In the genomic region with DNA sequence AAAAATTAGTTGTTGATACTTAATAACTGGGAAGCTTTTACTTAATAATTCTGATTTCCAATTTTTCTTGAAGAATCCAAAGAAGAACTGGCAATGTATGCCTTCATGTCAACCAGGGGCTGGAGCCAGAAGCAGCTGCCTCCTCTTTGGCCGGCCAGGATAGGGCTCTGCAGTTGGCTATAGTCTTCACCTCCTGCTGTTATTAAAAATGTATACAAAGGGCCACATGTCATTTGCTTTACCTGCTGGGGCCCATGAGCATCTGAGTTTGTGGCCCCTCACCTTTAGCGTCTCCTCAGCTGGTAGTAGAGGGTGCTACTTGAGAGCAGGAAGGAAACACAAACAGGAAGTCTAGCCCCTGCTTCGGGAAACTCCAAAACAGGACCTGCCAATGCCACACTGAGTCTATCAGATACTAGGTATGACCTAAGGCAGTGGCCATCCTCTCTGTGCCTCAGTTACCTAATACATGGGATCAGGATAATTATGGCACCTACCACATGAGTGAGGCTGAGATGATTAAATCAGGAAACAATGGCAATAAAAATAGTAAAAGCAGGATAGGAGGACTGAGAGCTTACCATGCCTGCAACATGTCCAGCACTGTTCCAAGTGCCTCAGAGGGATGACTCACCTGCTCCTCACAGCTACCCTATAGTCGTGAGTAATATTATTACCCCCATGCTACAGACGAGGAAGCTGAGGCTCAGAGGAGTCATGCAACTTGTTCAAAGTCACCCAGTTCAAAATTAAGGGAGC, we compare ENCODE assay signal across 1 cellular context.
TF ChIP-seq lines count a peak whose summit lies in the region.

No MANE protein-coding gene starts in this region.

TF ChIP-seq in IMR-90, 13 proteins besides CTCF, POLR2A, EP300 and RAD21:
- TF ChIP-seq, protein P1, sequence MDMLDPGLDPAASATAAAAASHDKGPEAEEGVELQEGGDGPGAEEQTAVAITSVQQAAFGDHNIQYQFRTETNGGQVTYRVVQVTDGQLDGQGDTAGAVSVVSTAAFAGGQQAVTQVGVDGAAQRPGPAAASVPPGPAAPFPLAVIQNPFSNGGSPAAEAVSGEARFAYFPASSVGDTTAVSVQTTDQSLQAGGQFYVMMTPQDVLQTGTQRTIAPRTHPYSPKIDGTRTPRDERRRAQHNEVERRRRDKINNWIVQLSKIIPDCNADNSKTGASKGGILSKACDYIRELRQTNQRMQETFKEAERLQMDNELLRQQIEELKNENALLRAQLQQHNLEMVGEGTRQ (IDR thresholded peaks at IDR 0.05; ENCODE audit: low read depth, low read length): no peak
- no peak for TF ChIP-seq CHD1 (IDR thresholded peaks at IDR 0.05; ENCODE audit: low read depth, low read length)
- TF ChIP-seq BHLHE40 (IDR thresholded peaks at IDR 0.05; ENCODE audit: low read depth, low read length): no peak
- TF ChIP-seq, protein P2, sequence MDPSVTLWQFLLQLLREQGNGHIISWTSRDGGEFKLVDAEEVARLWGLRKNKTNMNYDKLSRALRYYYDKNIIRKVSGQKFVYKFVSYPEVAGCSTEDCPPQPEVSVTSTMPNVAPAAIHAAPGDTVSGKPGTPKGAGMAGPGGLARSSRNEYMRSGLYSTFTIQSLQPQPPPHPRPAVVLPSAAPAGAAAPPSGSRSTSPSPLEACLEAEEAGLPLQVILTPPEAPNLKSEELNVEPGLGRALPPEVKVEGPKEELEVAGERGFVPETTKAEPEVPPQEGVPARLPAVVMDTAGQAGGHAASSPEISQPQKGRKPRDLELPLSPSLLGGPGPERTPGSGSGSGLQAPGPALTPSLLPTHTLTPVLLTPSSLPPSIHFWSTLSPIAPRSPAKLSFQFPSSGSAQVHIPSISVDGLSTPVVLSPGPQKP (IDR thresholded peaks at IDR 0.05; ENCODE audit: borderline replicate concordance, low read depth, low read length): no peak
- no peak for TF ChIP-seq CEBPB (IDR thresholded peaks at IDR 0.05; ENCODE audit: low read depth, low read length)
- TF ChIP-seq FOS (IDR thresholded peaks at IDR 0.05; ENCODE audit: low read depth, low read length): peak; percentile 53; the same call in 1 of the 2 replicates
- no peak for TF ChIP-seq SMC3 (IDR thresholded peaks at IDR 0.05; ENCODE audit: low read depth, low read length)
- peak; percentile 37 for TF ChIP-seq RCOR1 (IDR thresholded peaks at IDR 0.05; ENCODE audit: insufficient replicate concordance, low read length)
TF ChIP-seq in IMR-90: peak in this region for 2.
